Comparison of ENCODE assay signal across 2 cellular contexts in the genomic region with DNA sequence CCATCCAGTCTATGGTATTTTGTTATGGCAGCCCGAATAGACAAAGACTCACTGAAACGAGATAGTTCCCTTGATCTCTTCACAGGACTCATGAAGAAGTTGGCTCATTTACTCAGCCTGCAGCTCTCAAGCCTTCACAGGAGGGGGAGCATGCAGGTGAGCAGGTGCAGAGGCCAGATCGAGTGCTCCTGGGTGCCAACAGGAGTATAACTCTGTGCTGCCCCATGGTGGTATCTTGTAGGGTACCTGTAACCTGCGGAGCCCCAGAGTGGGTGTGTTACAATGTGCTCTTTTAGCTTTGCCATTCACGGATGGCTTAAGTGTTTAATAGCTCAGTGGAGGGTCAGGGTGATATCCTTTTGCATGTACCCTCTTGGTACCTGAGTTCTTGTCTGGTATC.
TF ChIP-seq lines count a peak whose summit lies in the region.

No MANE protein-coding gene starts in this region.

TF ChIP-seq in A549, 52 proteins besides CTCF, POLR2A, EP300 and RAD21:
- no peak for TF ChIP-seq HES2 (IDR thresholded peaks at IDR 0.05)
- no peak for TF ChIP-seq FOSB (CRISPR knock-in tag; IDR thresholded peaks at IDR 0.05)
- no peak for TF ChIP-seq JUN (IDR thresholded peaks at IDR 0.05)
- TF ChIP-seq HEYL (CRISPR knock-in tag; IDR thresholded peaks at IDR 0.05): no peak

TF ChIP-seq in H1, 55 proteins besides CTCF, POLR2A, EP300 and RAD21:
- TF ChIP-seq SP1 (IDR thresholded peaks at IDR 0.05; ENCODE audit: low read depth, low read length): no peak
- no peak for TF ChIP-seq JUND (IDR thresholded peaks at IDR 0.05; ENCODE audit: low read length)
- no peak for TF ChIP-seq CBX8 (IDR thresholded peaks at IDR 0.05; ENCODE audit: borderline replicate concordance, low read depth, low read length)
- no peak for TF ChIP-seq TEAD4 (IDR thresholded peaks at IDR 0.05; ENCODE audit: low read depth, low read length)
- TF ChIP-seq, protein P1, sequence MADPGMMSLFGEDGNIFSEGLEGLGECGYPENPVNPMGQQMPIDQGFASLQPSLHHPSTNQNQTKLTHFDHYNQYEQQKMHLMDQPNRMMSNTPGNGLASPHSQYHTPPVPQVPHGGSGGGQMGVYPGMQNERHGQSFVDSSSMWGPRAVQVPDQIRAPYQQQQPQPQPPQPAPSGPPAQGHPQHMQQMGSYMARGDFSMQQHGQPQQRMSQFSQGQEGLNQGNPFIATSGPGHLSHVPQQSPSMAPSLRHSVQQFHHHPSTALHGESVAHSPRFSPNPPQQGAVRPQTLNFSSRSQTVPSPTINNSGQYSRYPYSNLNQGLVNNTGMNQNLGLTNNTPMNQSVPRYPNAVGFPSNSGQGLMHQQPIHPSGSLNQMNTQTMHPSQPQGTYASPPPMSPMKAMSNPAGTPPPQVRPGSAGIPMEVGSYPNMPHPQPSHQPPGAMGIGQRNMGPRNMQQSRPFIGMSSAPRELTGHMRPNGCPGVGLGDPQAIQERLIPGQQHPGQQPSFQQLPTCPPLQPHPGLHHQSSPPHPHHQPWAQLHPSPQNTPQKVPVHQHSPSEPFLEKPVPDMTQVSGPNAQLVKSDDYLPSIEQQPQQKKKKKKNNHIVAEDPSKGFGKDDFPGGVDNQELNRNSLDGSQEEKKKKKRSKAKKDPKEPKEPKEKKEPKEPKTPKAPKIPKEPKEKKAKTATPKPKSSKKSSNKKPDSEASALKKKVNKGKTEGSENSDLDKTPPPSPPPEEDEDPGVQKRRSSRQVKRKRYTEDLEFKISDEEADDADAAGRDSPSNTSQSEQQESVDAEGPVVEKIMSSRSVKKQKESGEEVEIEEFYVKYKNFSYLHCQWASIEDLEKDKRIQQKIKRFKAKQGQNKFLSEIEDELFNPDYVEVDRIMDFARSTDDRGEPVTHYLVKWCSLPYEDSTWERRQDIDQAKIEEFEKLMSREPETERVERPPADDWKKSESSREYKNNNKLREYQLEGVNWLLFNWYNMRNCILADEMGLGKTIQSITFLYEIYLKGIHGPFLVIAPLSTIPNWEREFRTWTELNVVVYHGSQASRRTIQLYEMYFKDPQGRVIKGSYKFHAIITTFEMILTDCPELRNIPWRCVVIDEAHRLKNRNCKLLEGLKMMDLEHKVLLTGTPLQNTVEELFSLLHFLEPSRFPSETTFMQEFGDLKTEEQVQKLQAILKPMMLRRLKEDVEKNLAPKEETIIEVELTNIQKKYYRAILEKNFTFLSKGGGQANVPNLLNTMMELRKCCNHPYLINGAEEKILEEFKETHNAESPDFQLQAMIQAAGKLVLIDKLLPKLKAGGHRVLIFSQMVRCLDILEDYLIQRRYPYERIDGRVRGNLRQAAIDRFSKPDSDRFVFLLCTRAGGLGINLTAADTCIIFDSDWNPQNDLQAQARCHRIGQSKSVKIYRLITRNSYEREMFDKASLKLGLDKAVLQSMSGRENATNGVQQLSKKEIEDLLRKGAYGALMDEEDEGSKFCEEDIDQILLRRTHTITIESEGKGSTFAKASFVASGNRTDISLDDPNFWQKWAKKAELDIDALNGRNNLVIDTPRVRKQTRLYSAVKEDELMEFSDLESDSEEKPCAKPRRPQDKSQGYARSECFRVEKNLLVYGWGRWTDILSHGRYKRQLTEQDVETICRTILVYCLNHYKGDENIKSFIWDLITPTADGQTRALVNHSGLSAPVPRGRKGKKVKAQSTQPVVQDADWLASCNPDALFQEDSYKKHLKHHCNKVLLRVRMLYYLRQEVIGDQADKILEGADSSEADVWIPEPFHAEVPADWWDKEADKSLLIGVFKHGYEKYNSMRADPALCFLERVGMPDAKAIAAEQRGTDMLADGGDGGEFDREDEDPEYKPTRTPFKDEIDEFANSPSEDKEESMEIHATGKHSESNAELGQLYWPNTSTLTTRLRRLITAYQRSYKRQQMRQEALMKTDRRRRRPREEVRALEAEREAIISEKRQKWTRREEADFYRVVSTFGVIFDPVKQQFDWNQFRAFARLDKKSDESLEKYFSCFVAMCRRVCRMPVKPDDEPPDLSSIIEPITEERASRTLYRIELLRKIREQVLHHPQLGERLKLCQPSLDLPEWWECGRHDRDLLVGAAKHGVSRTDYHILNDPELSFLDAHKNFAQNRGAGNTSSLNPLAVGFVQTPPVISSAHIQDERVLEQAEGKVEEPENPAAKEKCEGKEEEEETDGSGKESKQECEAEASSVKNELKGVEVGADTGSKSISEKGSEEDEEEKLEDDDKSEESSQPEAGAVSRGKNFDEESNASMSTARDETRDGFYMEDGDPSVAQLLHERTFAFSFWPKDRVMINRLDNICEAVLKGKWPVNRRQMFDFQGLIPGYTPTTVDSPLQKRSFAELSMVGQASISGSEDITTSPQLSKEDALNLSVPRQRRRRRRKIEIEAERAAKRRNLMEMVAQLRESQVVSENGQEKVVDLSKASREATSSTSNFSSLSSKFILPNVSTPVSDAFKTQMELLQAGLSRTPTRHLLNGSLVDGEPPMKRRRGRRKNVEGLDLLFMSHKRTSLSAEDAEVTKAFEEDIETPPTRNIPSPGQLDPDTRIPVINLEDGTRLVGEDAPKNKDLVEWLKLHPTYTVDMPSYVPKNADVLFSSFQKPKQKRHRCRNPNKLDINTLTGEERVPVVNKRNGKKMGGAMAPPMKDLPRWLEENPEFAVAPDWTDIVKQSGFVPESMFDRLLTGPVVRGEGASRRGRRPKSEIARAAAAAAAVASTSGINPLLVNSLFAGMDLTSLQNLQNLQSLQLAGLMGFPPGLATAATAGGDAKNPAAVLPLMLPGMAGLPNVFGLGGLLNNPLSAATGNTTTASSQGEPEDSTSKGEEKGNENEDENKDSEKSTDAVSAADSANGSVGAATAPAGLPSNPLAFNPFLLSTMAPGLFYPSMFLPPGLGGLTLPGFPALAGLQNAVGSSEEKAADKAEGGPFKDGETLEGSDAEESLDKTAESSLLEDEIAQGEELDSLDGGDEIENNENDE (IDR thresholded peaks at IDR 0.05; ENCODE audit: insufficient replicate concordance, low read length): no peak
- no peak for TF ChIP-seq SIRT6 (IDR thresholded peaks at IDR 0.05; ENCODE audit: low read length)
- TF ChIP-seq CEBPB (IDR thresholded peaks at IDR 0.05; ENCODE audit: low read depth, low read length): no peak
- no peak for TF ChIP-seq SUZ12 (IDR thresholded peaks at IDR 0.05; ENCODE audit: low read length)
